ENCODE assay signal across 15 cellular contexts in genomic region chr10:130412317-130412716, GRCh38.
"Had no signal": no experiment of that assay in that cellular context is flagged by ENCODE, and none has a peak within 500 bp of the region (broad histone marks: within the 10 kb centered on the region; RNA-seq: fewer than 3 reads in every experiment).

No MANE protein-coding gene starts in this region.

- H3K4me3 ChIP-seq: ascending aorta had no signal

- H3K9me3 ChIP-seq: ascending aorta had no signal

- H3K27me3 ChIP-seq: ascending aorta had no signal

- H3K4me1 ChIP-seq: ascending aorta had no signal

- ATAC-seq: activated naive CD4-positive, alpha-beta T cell treated with anti-CD3 and anti-CD28 coated beads, Interleukin-2, amount 50 U/mL, for 72 hours; activated naive CD8-positive, alpha-beta T cell treated with anti-CD3 and anti-CD28 coated beads, Interleukin-2, amount 50 U/mL, for 24 hours; activated T-cell treated with anti-CD3 and anti-CD28 coated beads, Interleukin-2, amount 50 U/mL, for 4 hours; PC-3 had no signal

- H3K36me3 ChIP-seq: ascending aorta had no signal

- H3K27ac ChIP-seq: ascending aorta had no signal

- DNase-seq: activated B cell treated with CpG ODN at 0.5 μM for 24 hours; activated CD4-positive, alpha-beta memory T cell treated with anti-CD3 and anti-CD28 coated beads for 36 hours; activated CD4-positive, alpha-beta T cell treated with anti-CD3 and anti-CD28 coated beads, Interleukin-2, amount 10 ng/mL, durations not matched to agents 7 days and 5 days; activated CD8-positive, alpha-beta memory T cell treated with anti-CD3 and anti-CD28 coated beads for 24 hours; activated effector memory CD4-positive, alpha-beta T cell treated with anti-CD3 and anti-CD28 coated beads, Interleukin-2, amount 50 U/mL, for 16 hours; activated naive CD4-positive, alpha-beta T cell treated with Interleukin-2 at 50 U/mL for 16 hours; activated naive CD8-positive, alpha-beta T cell treated with anti-CD3 and anti-CD28 coated beads, Interleukin-2, amount 50 U/mL, for 24 hours; activated T-cell treated with anti-CD3 and anti-CD28 coated beads, Interleukin-2, amount 50 U/mL, for 4 hours; amniotic stem cell; KG1; NCI-H1930; PC-3; SHP77 had no signal
